In genomic region chr4:576991-577498, GRCh38 we compare ENCODE assay signal across 14 cellular contexts. TPM values are rescaled to one million over a fixed set of nuclear protein-coding genes. Genes with fewer than 3 reads are reported as not detected.
A peak's percentile ranks its signal among the peaks of the same experiment; 100 is the strongest.
DNase-seq lines count a peak whose midpoint lies in the region; ATAC-seq lines count a peak whose summit lies in the region.
"Had no signal": no experiment of that assay in that cellular context is flagged by ENCODE, and none has a peak within 500 bp of the region (broad histone marks: within the 10 kb centered on the region; RNA-seq: fewer than 3 reads in every experiment).

No MANE protein-coding gene starts in this region.

- intact Hi-C loops in head of caudate nucleus (cut with DNase I) = no loop called here

- H3K27me3 ChIP-seq in SJCRH30 = no peaks in the 10 kb centered on the region

- DNase-seq in activated T-cell treated with anti-CD3 and anti-CD28 coated beads, Interleukin-2, amount 50 U/mL, for 4 hours = no peak
- DNase-seq in activated T-cell treated with anti-CD3 and anti-CD28 coated beads, Interleukin-2, amount 50 U/mL, for 1 hour = no peak
- DNase-seq in SJCRH30 = peak in 1 of 2 experiments; percentile 26
- DNase-seq in head of caudate nucleus = peak in 37 of 42 donors; percentile 26 to 81 (median 59)
- no peak for DNase-seq in stimulated activated effector memory CD8-positive, alpha-beta T cell treated with anti-CD3 and anti-CD28 coated beads, Interleukin-12 subunit alpha, Interleukin-12 subunit beta, amount 100 ng/mL, for 72 hours (ENCODE audit: low spot score in 2 of 2)
- DNase-seq in NOMO-1 treated with DMSO at 0.1 percent for 48 hours (lab: John Stamatoyannopoulos, UW; ENCODE audit: unreplicated experiment) = no peak
- DNase-seq in stimulated activated CD4-positive, alpha-beta T cell treated with anti-CD3 and anti-CD28 coated beads, Interleukin-2, amount 100 ng/mL, for 24 hours = no peak
- no peak for DNase-seq in NCI-H1930 (lab: John Stamatoyannopoulos, UW)
- DNase-seq: cerebellar nuclear complex; NCI-H2029 treated with DMSO at 0.1 percent for 48 hours; stimulated activated CD4-positive, alpha-beta T cell treated with anti-CD3 and anti-CD28 coated beads, Interleukin-2, amount 100 ng/mL, for 48 hours had no signal

- no peaks in the 10 kb centered on the region for H3K36me3 ChIP-seq in SJCRH30
- H3K36me3 ChIP-seq: left lung had no signal

- no peaks in the 10 kb centered on the region for H3K9me3 ChIP-seq in SJCRH30 (replicated peaks)
- H3K9me3 ChIP-seq: left lung had no signal

- no peak for ATAC-seq in activated T-cell treated with anti-CD3 and anti-CD28 coated beads, Interleukin-2, amount 50 U/mL, for 4 hours
- ATAC-seq in stimulated activated effector memory CD8-positive, alpha-beta T cell treated with anti-CD3 and anti-CD28 coated beads, Interleukin-12 subunit alpha, Interleukin-12 subunit beta, amount 100 ng/mL, for 72 hours = no peak
- ATAC-seq: left lung had no signal

- peaks cover 12% of the 10 kb centered on the region for H3K4me1 Mint-ChIP-seq in activated T-cell treated with anti-CD3 and anti-CD28 coated beads, Interleukin-2, amount 50 U/mL, for 4 hours (ENCODE audit: low read depth)
- H3K4me1 Mint-ChIP-seq in stimulated activated effector memory CD8-positive, alpha-beta T cell treated with anti-CD3 and anti-CD28 coated beads, Interleukin-12 subunit alpha, Interleukin-12 subunit beta, amount 100 ng/mL, for 72 hours = peaks cover 12% of the 10 kb centered on the region

- peak overlapping the region; percentile 11 for H3K4me3 Mint-ChIP-seq in activated T-cell treated with anti-CD3 and anti-CD28 coated beads, Interleukin-2, amount 50 U/mL, for 4 hours
- peak overlapping the region; percentile 38 for H3K4me3 Mint-ChIP-seq in stimulated activated effector memory CD8-positive, alpha-beta T cell treated with anti-CD3 and anti-CD28 coated beads, Interleukin-12 subunit alpha, Interleukin-12 subunit beta, amount 100 ng/mL, for 72 hours

- peaks cover 63% of the 10 kb centered on the region for H3K27me3 Mint-ChIP-seq in activated T-cell treated with anti-CD3 and anti-CD28 coated beads, Interleukin-2, amount 50 U/mL, for 4 hours (ENCODE audit: low read depth)

- H3K36me3 Mint-ChIP-seq in activated T-cell treated with anti-CD3 and anti-CD28 coated beads, Interleukin-2, amount 50 U/mL, for 4 hours (ENCODE audit: insufficient read depth) = no peaks in the 10 kb centered on the region
- H3K36me3 Mint-ChIP-seq in stimulated activated effector memory CD8-positive, alpha-beta T cell treated with anti-CD3 and anti-CD28 coated beads, Interleukin-12 subunit alpha, Interleukin-12 subunit beta, amount 100 ng/mL, for 72 hours = no peaks in the 10 kb centered on the region

- no peaks in the 10 kb centered on the region for H3K9me3 Mint-ChIP-seq in activated T-cell treated with anti-CD3 and anti-CD28 coated beads, Interleukin-2, amount 50 U/mL, for 4 hours
- H3K9me3 Mint-ChIP-seq in stimulated activated effector memory CD8-positive, alpha-beta T cell treated with anti-CD3 and anti-CD28 coated beads, Interleukin-12 subunit alpha, Interleukin-12 subunit beta, amount 100 ng/mL, for 72 hours = no peaks in the 10 kb centered on the region

- peak overlapping the region; percentile 5; the same call in 1 of the 2 replicates for H3K27ac ChIP-seq in SJCRH30
- H3K27ac ChIP-seq: left lung, VCaP had no signal

- peak overlapping the region; percentile 35 for H3K4me3 ChIP-seq in SJCRH30
- H3K4me3 ChIP-seq: left lung had no signal

- H3K4me1 ChIP-seq in SJCRH30 = peaks cover 2% of the 10 kb centered on the region; the same call in 1 of the 2 replicates

- no peak overlapping the region for H3K27ac Mint-ChIP-seq in stimulated activated effector memory CD8-positive, alpha-beta T cell treated with anti-CD3 and anti-CD28 coated beads, Interleukin-12 subunit alpha, Interleukin-12 subunit beta, amount 100 ng/mL, for 72 hours
- H3K27ac Mint-ChIP-seq: CD14-positive monocyte had no signal

RNA-seq across cellular contexts. Expression of gene TMEM271, which starts 0.9 kb away (rescaled TPM):
- not detected for total RNA-seq in activated T-cell treated with anti-CD3 and anti-CD28 coated beads, Interleukin-2, amount 50 U/mL, for 4 hours
- total RNA-seq in SJCRH30 (2014; rRNA removed; shearing (Covaris generic)) = 1.4 TPM in 2 replicates
- total RNA-seq: left lung had no signal

RNA-seq across cellular contexts. Expression of gene PDE6B, which starts 48.3 kb away (rescaled TPM):
- 10 to 100 TPM in 2 of 3 donors, 1 to 10 TPM in 1; 8.3 to 10.5 (median 10.3) TPM for total RNA-seq in activated T-cell treated with anti-CD3 and anti-CD28 coated beads, Interleukin-2, amount 50 U/mL, for 4 hours
- 0.03 TPM in 1 of 2 replicates, not detected in the other for total RNA-seq in SJCRH30 (2014; rRNA removed; shearing (Covaris generic))

Comparison
In these comparisons a context has a peak if more than half of its experiments do, and no peak if none do; other contexts are left out.
1. DNase-seq: peak in head of caudate nucleus (37 of 42); none in activated T-cell treated with anti-CD3 and anti-CD28 coated beads, Interleukin-2, amount 50 U/mL, for 4 hours (single experiment), activated T-cell treated with anti-CD3 and anti-CD28 coated beads, Interleukin-2, amount 50 U/mL, for 1 hour (single experiment), stimulated activated effector memory CD8-positive, alpha-beta T cell treated with anti-CD3 and anti-CD28 coated beads, Interleukin-12 subunit alpha, Interleukin-12 subunit beta, amount 100 ng/mL, for 72 hours (0 of 2), NOMO-1 treated with DMSO at 0.1 percent for 48 hours (single experiment), stimulated activated CD4-positive, alpha-beta T cell treated with anti-CD3 and anti-CD28 coated beads, Interleukin-2, amount 100 ng/mL, for 24 hours (0 of 2) and NCI-H1930 (0 of 2).